ENCODE assay signal across 9 cellular contexts in the genomic region with DNA sequence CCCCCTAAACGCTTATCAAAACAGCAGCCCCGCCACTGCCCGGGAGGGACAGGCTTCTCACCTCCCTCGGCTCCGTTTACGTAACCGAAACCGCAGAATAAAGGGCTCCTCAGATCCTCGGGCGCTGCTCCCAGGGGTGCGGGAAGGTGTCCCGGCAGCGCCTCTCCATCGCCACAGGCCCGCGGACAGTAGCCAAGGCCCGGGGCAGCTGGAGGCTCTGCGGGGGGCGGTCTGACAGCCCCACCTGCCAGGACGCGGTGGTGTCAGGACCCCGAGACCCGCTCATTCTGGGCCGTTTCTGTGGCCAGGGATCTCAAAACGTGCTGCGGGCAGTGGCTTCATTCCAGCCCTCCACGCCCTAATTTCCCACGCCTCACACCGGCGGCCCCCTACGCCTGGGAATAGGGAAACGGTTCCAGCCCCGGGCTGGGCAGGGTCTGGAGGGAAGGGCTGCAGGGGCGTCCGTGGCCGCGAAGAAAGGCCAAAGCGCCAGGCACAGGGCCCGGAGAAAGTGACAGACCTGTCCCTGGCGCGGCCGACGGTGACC. TPM values are rescaled to one million over a fixed set of nuclear protein-coding genes. Genes with fewer than 3 reads are reported as not detected.
DNase-seq lines count a peak whose midpoint lies in the region; ATAC-seq, FAIRE-seq and TF ChIP-seq lines count a peak whose summit lies in the region.
"Not testable (repeated sequence)": the region's sequence is repeated elsewhere in the genome, so short reads cannot be mapped to it uniquely, and the experiment has no call there.
"Had no signal": no experiment of that assay in that cellular context is flagged by ENCODE, and none has a peak within 500 bp of the region (broad histone marks: within the 10 kb centered on the region; RNA-seq: fewer than 3 reads in every experiment).

No MANE protein-coding gene starts in this region.

- H3K18ac ChIP-seq in H1 (ENCODE audit: extremely low read depth, low read length), result not testable (repeated sequence)

- H3K36me3 ChIP-seq in OCI-LY7 (ENCODE audit: insufficient read depth, low read length); H1 (ENCODE audit: control insufficient read depth in 2 of 4, insufficient read depth in 4 of 4, low read length in 3 of 4); kidney epithelial cell (ENCODE audit: control insufficient read depth, insufficient read depth, low read length); prostate gland; urinary bladder (ENCODE audit: insufficient read depth): not testable (repeated sequence)

- not testable (repeated sequence) for H2AFZ ChIP-seq in OCI-LY7 (ENCODE audit: low read length); H1 (ENCODE audit: low read length)

- 0 out of 2 replicates have a peak overlapping the region, but pooled peaks have one; percentile 51 for H4K8ac ChIP-seq in H1 (ENCODE audit: extremely low read depth, insufficient read depth, low read length)

- not testable (repeated sequence) for H3K4me1 Mint-ChIP-seq in activated T-helper 2 cell treated with anti-CD3 and anti-CD28 coated beads, Interferon-gamma antibody, Interleukin-2, Interleukin-4, amounts not matched to agents 10 μg/mL and 5 μg/mL and 100 μg/mL, durations not matched to agents 14 hours and 24 hours and 36 hours (ENCODE audit: low read depth)

- H4K91ac ChIP-seq in H1 (replicated peaks; ENCODE audit: insufficient read length, low read length), result not testable (repeated sequence)

- H3K56ac ChIP-seq in H1 (replicated peaks; ENCODE audit: insufficient read length, low read depth, low read length), result not testable (repeated sequence)

- not testable (repeated sequence) for H3K9me3 Mint-ChIP-seq in activated T-helper 2 cell treated with anti-CD3 and anti-CD28 coated beads, Interferon-gamma antibody, Interleukin-2, Interleukin-4, amounts not matched to agents 10 μg/mL and 5 μg/mL and 100 μg/mL, durations not matched to agents 14 hours and 24 hours and 36 hours

- H2BK5ac ChIP-seq in H1 (ENCODE audit: low read depth, low read length), result not testable (repeated sequence)

- H2BK120ac ChIP-seq in H1 (replicated peaks; ENCODE audit: low read depth, low read length), result not testable (repeated sequence)

- not testable (repeated sequence) for H3K23ac ChIP-seq in H1 (ENCODE audit: insufficient read length)

- not testable (repeated sequence) for H3K9me3 ChIP-seq in OCI-LY7 (ENCODE audit: low read length); prostate gland
- H3K9me3 ChIP-seq in H1 (ENCODE audit: insufficient read depth in 2 of 2, low read depth in 1 of 2, low read length in 1 of 2), result peaks cover 5 to 13% of the 10 kb centered on the region in 2 experiments; a peak in 3 of 4 replicates

- H3K23me2 ChIP-seq in H1 (ENCODE audit: low read depth, low read length), result peaks cover 14% of the 10 kb centered on the region; the same call in 1 of the 2 replicates

- not testable (repeated sequence) for H3K4ac ChIP-seq in H1 (replicated peaks; ENCODE audit: insufficient read length, low read depth, low read length)

- BruUV-seq in OCI-LY7 (replicated peaks; lab: Mats Ljungman, UMichigan), result not testable (repeated sequence)

- H2AK5ac ChIP-seq in H1 (ENCODE audit: low read depth, low read length), result not testable (repeated sequence)

- not testable (repeated sequence) for H3K4me1 ChIP-seq in OCI-LY7 (ENCODE audit: insufficient read depth, low read length, poor library complexity, severe bottlenecking); H1 (replicated peaks in 1 of 4; ENCODE audit: control insufficient read depth in 3 of 4, insufficient read depth in 4 of 4, low read length in 3 of 4); prostate gland (replicated peaks); urinary bladder (ENCODE audit: insufficient read depth)

- not testable (repeated sequence) for H3K27ac Mint-ChIP-seq in activated T-helper 2 cell treated with anti-CD3 and anti-CD28 coated beads, Interferon-gamma antibody, Interleukin-2, Interleukin-4, amounts not matched to agents 10 μg/mL and 5 μg/mL and 100 μg/mL, durations not matched to agents 14 hours and 24 hours and 36 hours

- H3K36me3 Mint-ChIP-seq in activated T-helper 2 cell treated with anti-CD3 and anti-CD28 coated beads, Interferon-gamma antibody, Interleukin-2, Interleukin-4, amounts not matched to agents 10 μg/mL and 5 μg/mL and 100 μg/mL, durations not matched to agents 14 hours and 24 hours and 36 hours (ENCODE audit: low read depth), result not testable (repeated sequence)

- not testable (repeated sequence) for H3K14ac ChIP-seq in H1 (ENCODE audit: insufficient read length)

- peak; percentile 15 for ATAC-seq in HG03460 (IDR thresholded peaks at IDR 0.05; ENCODE audit: unreplicated experiment)

- H3K27ac ChIP-seq in OCI-LY7 (ENCODE audit: low read depth, low read length, poor library complexity, severe bottlenecking); H1 (ENCODE audit: low read depth, low read length); prostate gland; urinary bladder (ENCODE audit: low read depth): not testable (repeated sequence)

- H3K4me3 Mint-ChIP-seq in activated T-helper 2 cell treated with anti-CD3 and anti-CD28 coated beads, Interferon-gamma antibody, Interleukin-2, Interleukin-4, amounts not matched to agents 10 μg/mL and 5 μg/mL and 100 μg/mL, durations not matched to agents 14 hours and 24 hours and 36 hours (ENCODE audit: low read depth), result peak overlapping the region; percentile 37

- POLR2A ChIA-PET in OCI-LY7 (lab: Charles Lee); H1 (lab: Charles Lee; ENCODE audit: partially characterized antibody): not testable (repeated sequence)

- H2BK12ac ChIP-seq in H1 (ENCODE audit: low read depth, low read length), result not testable (repeated sequence)

- H3K4me2 ChIP-seq in OCI-LY7 (ENCODE audit: low read length) (peak overlapping the region; percentile 56), H1 (ENCODE audit: insufficient read depth in 1 of 2, low read depth in 2 of 2, low read length in 2 of 2) (peak overlapping the region; percentile 67)

- not testable (repeated sequence) for H3K27me3 Mint-ChIP-seq in activated T-helper 2 cell treated with anti-CD3 and anti-CD28 coated beads, Interferon-gamma antibody, Interleukin-2, Interleukin-4, amounts not matched to agents 10 μg/mL and 5 μg/mL and 100 μg/mL, durations not matched to agents 14 hours and 24 hours and 36 hours (ENCODE audit: low read depth)

- not testable (repeated sequence) for H2BK20ac ChIP-seq in H1 (ENCODE audit: low read length)

- TF ChIP-seq EP300 in H1 (IDR thresholded peaks at IDR 0.05; ENCODE audit: borderline replicate concordance in 1 of 2, low read depth in 2 of 2, low read length in 2 of 2), result not testable (repeated sequence)

- not testable (repeated sequence) for FAIRE-seq in H1 (lab: Jason Lieb, UNC)

- H2BK15ac ChIP-seq in H1 (ENCODE audit: low read length), result not testable (repeated sequence)

- H3K9me2 ChIP-seq in OCI-LY7 (ENCODE audit: insufficient read depth, low read length), result not testable (repeated sequence)

- H3K27me3 ChIP-seq in H1 (replicated peaks in 1 of 4; ENCODE audit: control insufficient read depth in 3 of 4, extremely low read depth in 1 of 4, insufficient read depth in 3 of 4, low read length in 3 of 4) (peaks cover 9 to 18% (median 15%) of the 10 kb centered on the region in 4 experiments), kidney epithelial cell (ENCODE audit: control insufficient read depth, insufficient read depth, low read length) (peaks cover 17% of the 10 kb centered on the region)
- H3K27me3 ChIP-seq in prostate gland (replicated peaks; ENCODE audit: insufficient read depth), result not testable (repeated sequence)

- not testable (repeated sequence) for H3K79me2 ChIP-seq in OCI-LY7 (ENCODE audit: insufficient read depth, low read depth, low read length); H1 (ENCODE audit: control insufficient read depth in 1 of 2, insufficient read depth in 2 of 2, low read length in 2 of 2)

- CTCF ChIA-PET in OCI-LY7 (lab: Charles Lee; ENCODE audit: unreplicated experiment); H1 (lab: Charles Lee; ENCODE audit: partially characterized antibody): not testable (repeated sequence)

- H4K5ac ChIP-seq in H1 (ENCODE audit: insufficient read length, low read depth, low read length), result not testable (repeated sequence)

- not testable (repeated sequence) for H3K79me1 ChIP-seq in H1 (ENCODE audit: low read depth, low read length)

- intact Hi-C loops in OCI-LY7 (cut with micrococcal nuclease; ENCODE audit: unreplicated experiment); activated T-helper 2 cell treated with anti-CD3 and anti-CD28 coated beads, Interferon-gamma antibody, Interleukin-2, Interleukin-4, amounts not matched to agents 10 μg/mL and 5 μg/mL and 100 μg/mL, durations not matched to agents 14 hours and 24 hours and 36 hours (cut with micrococcal nuclease); prostate gland (cut with DNase I): not testable (repeated sequence)

- not testable (repeated sequence) for TF ChIP-seq CTCF in GM12864 (IDR thresholded peaks at IDR 0.05; ENCODE audit: low read depth, low read length, missing control alignments); OCI-LY7 (conservative IDR thresholded peaks at IDR 0.05; ENCODE audit: low read length); H1 (IDR thresholded peaks at IDR 0.05; ENCODE audit: control extremely low read depth in 1 of 3, insufficient read depth in 1 of 3, low read depth in 1 of 3, low read length in 3 of 3); kidney epithelial cell (IDR thresholded peaks at IDR 0.05; ENCODE audit: insufficient read depth, low read length, poor library complexity, severe bottlenecking); prostate gland (IDR thresholded peaks at IDR 0.05)

- H3K9ac ChIP-seq in H1 (replicated peaks in 1 of 4; ENCODE audit: extremely low read depth in 1 of 4, low read depth in 3 of 4, low read length in 3 of 4), result not testable (repeated sequence)

- not testable (repeated sequence) for TF ChIP-seq POLR2A in H1 (IDR thresholded peaks at IDR 0.05; ENCODE audit: control extremely low read depth in 1 of 2, low read depth in 2 of 2, low read length in 2 of 2); prostate gland (IDR thresholded peaks at IDR 0.05)

- 13% methylated on average over 43 of the region's 43 CpGs; no CpG with 5 or more reads in 1 of the 2 experiments for WGBS in H1 (ENCODE audit: extremely low coverage in 1 of 2, insufficient coverage in 1 of 2, insufficient read length in 1 of 2, insufficient replicate concordance in 2 of 2, low coverage in 1 of 2, low lambda C conversion rate in 2 of 2, missing lambda C conversion rate in 1 of 2), 2 experiments
- WGBS in prostate gland, result under 1% methylated on average over 43 of the region's 43 CpGs
- WGBS in urinary bladder, result under 1% methylated on average over 43 of the region's 43 CpGs

- not testable (repeated sequence) for H4K20me1 ChIP-seq in OCI-LY7 (ENCODE audit: insufficient read depth, low read length); H1 (replicated peaks in 1 of 2; ENCODE audit: control insufficient read depth in 1 of 2, insufficient read depth in 2 of 2, low read length in 2 of 2)

- not testable (repeated sequence) for TF ChIP-seq RAD21 in H1 (IDR thresholded peaks at IDR 0.05 in 1 of 2, conservative IDR thresholded peaks at IDR 0.05 in 1 of 2; ENCODE audit: low read depth in 2 of 2, low read length in 2 of 2)

- peak overlapping the region; percentile 23; the same call in 1 of the 2 replicates for H3K4me3 ChIP-seq in GM12864 (ENCODE audit: low read depth, low read length)
- H3K4me3 ChIP-seq in OCI-LY7 (ENCODE audit: low read depth, low read length, poor library complexity, severe bottlenecking), result peak overlapping the region; percentile 47
- H3K4me3 ChIP-seq in H1 (ENCODE audit: extremely low read depth in 1 of 4, insufficient read depth in 2 of 4, low read depth in 3 of 4, low read length in 4 of 4), result peak overlapping the region; percentile 19 to 78 (median 48)
- peak overlapping the region; percentile 20 for H3K4me3 ChIP-seq in kidney epithelial cell (ENCODE audit: low read depth, low read length)
- peak overlapping the region; percentile 47 to 53 for H3K4me3 ChIP-seq in prostate gland
- H3K4me3 ChIP-seq in urinary bladder (ENCODE audit: low read depth, low read length), result peak overlapping the region; percentile 37

- not testable (repeated sequence) for DNase-seq in GM12864 (ENCODE audit: low read depth); OCI-LY7 (ENCODE audit: low spot score); activated T-helper 2 cell treated with anti-CD3 and anti-CD28 coated beads, Interferon-gamma antibody, Interleukin-2, Interleukin-4, amounts not matched to agents 10 μg/mL and 5 μg/mL and 100 μg/mL, durations not matched to agents 14 hours and 24 hours and 36 hours (ENCODE audit: low spot score); kidney epithelial cell (ENCODE audit: low read depth); prostate gland (ENCODE audit: low spot score)
- DNase-seq in H1 (ENCODE audit: low read depth in 1 of 2, low spot score in 2 of 2), result peak in 1 of 2 experiments; percentile 90

RNA-seq across cellular contexts. Expression of a gene that starts 0.6 kb away (rescaled TPM):
- not detected in 2 replicates for total RNA-seq in OCI-LY7 (2014; rRNA removed; shearing (Covaris generic))
- total RNA-seq in OCI-LY7 (2022) (0.26 and 0.29 TPM in 2 replicates), kidney epithelial cell (0.25 and 0.55 TPM in 2 replicates), prostate gland (1 to 10 TPM in 1 of 2 donors, under 1 TPM in 1; 0.55 to 3.0 TPM), urinary bladder (1.4 TPM)
- 0.07 and 0.18 TPM in 2 replicates for total RNA-seq in activated T-helper 2 cell treated with anti-CD3 and anti-CD28 coated beads, Interferon-gamma antibody, Interleukin-2, Interleukin-4, amounts not matched to agents 10 μg/mL and 5 μg/mL and 100 μg/mL, durations not matched to agents 14 hours and 24 hours and 36 hours
- total RNA-seq in H1 (2021; fragmentation: NEBNext Ultra II Directional; extraction: Animal tissue kit (Norgen Biotek cat#: 25700)), result 1.9 and 2.5 TPM in 2 replicates
- polyA plus RNA-seq in H1 (2011; rRNA removed) (0.29 and 0.57 TPM in 2 replicates), urinary bladder (5.8 TPM)
- polyA plus RNA-seq in H1 (2011; cell fraction: cytosol; rRNA removed), result 0.36 TPM
- polyA plus RNA-seq in H1 (2011; cell fraction: nucleus; rRNA removed), result 2.7 TPM
- polyA plus RNA-seq in H1 (2012, experiment 1 of 2), result 0.84 to 1.5 TPM (median 1.4 TPM) in 4 replicates
- 0.24 TPM for polyA plus RNA-seq in H1 (2012, experiment 2 of 2)
- 0.79 TPM for polyA plus RNA-seq in H1 (2013, experiment 1 of 2)
- polyA plus RNA-seq in H1 (2013, experiment 2 of 2), result 0.55 TPM
- 0.85 and 1.1 TPM in 2 replicates for polyA minus RNA-seq in H1 (2011; rRNA and poly(A)+ RNA removed)
- 1.3 TPM for polyA minus RNA-seq in H1 (2011; cell fraction: cytosol; rRNA and poly(A)+ RNA removed)
- polyA minus RNA-seq in H1 (2011; cell fraction: nucleus; rRNA and poly(A)+ RNA removed), result 1.6 TPM
- total RNA-seq: osteocyte had no signal
